8 cellular contexts compared by ENCODE assay signal in the genomic region with DNA sequence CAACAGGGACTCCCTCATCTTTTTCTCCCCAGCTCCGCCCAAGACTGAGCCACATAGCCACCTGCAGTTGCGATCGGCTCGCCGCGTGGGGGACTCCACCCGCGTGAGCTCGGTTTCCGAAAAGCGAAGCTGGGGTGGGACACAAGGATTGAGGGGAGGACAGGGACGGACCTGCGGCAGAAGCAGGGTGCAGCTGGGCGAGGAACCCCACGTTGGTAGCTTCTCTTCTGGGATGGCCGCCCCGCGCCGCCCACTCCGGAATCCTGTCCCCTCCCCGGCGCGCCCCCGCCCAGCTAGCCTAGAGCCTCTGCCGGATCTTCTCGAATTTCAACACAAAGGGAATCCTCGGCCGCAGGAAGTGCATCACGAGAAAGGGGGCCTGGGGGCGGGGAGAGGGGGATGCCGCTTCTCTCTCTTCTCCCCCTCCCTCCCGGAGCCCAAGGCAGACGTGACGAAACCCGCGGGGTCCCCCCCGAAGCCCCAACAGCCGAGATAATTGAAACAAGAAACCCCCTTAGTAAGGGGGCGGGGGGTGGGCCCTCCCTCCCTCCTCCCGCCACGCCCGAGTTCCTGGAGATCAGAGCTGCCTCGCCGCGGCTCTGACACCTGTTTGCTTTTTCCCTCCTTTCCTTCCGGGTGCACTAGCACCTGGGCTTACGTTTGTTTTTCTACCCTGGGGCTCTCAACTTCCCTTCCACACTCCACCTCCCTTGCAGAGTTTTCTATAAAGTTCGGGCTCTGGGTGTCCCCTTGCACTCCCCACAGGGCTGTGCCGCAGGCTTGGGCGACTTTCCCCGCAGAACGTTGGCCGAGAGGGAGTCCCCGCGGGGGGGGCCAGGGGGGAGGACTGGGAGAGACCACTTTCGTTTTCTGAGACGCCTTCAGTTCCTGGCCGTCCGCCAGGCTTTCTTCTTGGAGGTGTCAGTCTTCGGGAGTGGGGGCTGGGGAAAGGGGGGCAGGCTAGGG. TPM values are rescaled to one million over a fixed set of nuclear protein-coding genes. Genes with fewer than 3 reads are reported as not detected.
DNase-seq lines count a peak whose midpoint lies in the region; TF ChIP-seq lines count a peak whose summit lies in the region.

No MANE protein-coding gene starts in this region.

- H3K27ac Mint-ChIP-seq in activated naive CD4-positive, alpha-beta T cell treated with anti-CD3 and anti-CD28 coated beads, Interleukin-2, amount 50 U/mL, for 24 hours: peak overlapping the region; percentile 43

- peak overlapping the region; percentile 85 for H3K4me2 ChIP-seq in Loucy (ENCODE audit: low read depth, low read length, poor library complexity, severe bottlenecking)

- TF ChIP-seq CTCF in Loucy (conservative IDR thresholded peaks at IDR 0.05; ENCODE audit: low read length): peak; percentile 63

- H3F3A ChIP-seq in Loucy (ENCODE audit: low read depth): no peaks in the 10 kb centered on the region; the same call in 1 of the 2 replicates

- DNase-seq in EH (ENCODE audit: low read depth): peak; percentile 55
- peak; percentile 92 for DNase-seq in H7
- peak; percentile 92 for DNase-seq in SK-N-DZ (ENCODE audit: low spot score)
- DNase-seq in head of caudate nucleus: peak; percentile 63 to 92 (median 79)
- DNase-seq in nucleus accumbens (lab: John Stamatoyannopoulos, UW): peak in 55 of 56 donors; percentile 8 to 90 (median 73)

- H3K9ac ChIP-seq in Loucy (ENCODE audit: low read depth, low read length, poor library complexity, severe bottlenecking): peak overlapping the region; percentile 82

- no peaks in the 10 kb centered on the region for H3K79me2 ChIP-seq in Loucy (ENCODE audit: insufficient read depth, low read length)

- peak overlapping the region; percentile 85 for H2AFZ ChIP-seq in Loucy (ENCODE audit: low read length)

- peaks cover 7% of the 10 kb centered on the region; the same call in 1 of the 2 replicates for H3K27me3 ChIP-seq in H7 (ENCODE audit: control insufficient read depth, insufficient read depth, low read length)
- H3K27me3 ChIP-seq in Loucy (ENCODE audit: insufficient read depth, low read length, poor library complexity, severe bottlenecking): peaks cover 4% of the 10 kb centered on the region

- H3K9me3 ChIP-seq in Loucy (ENCODE audit: insufficient read depth, low read depth, low read length): no peaks in the 10 kb centered on the region

- H3K4me3 Mint-ChIP-seq in activated naive CD4-positive, alpha-beta T cell treated with anti-CD3 and anti-CD28 coated beads, Interleukin-2, amount 50 U/mL, for 24 hours: peak overlapping the region; percentile 93

- H3K4me1 ChIP-seq in Loucy (ENCODE audit: insufficient read depth, low read length, poor library complexity, severe bottlenecking): peaks cover 19% of the 10 kb centered on the region

- peaks cover 16% of the 10 kb centered on the region for H4K20me1 ChIP-seq in Loucy (ENCODE audit: insufficient read depth, low read length, poor library complexity, severe bottlenecking)

- peak overlapping the region; percentile 86 for H3K27ac ChIP-seq in temporal lobe (ENCODE audit: low read depth, low read length)

- H3K36me3 Mint-ChIP-seq in activated naive CD4-positive, alpha-beta T cell treated with anti-CD3 and anti-CD28 coated beads, Interleukin-2, amount 50 U/mL, for 24 hours: peaks cover 3% of the 10 kb centered on the region

- H3K9me2 ChIP-seq in Loucy (replicated peaks; ENCODE audit: low read depth, low read length): no peaks in the 10 kb centered on the region

- peak overlapping the region; percentile 82 for H3K4me3 ChIP-seq in H7 (ENCODE audit: insufficient read depth, low read depth, low read length)
- H3K4me3 ChIP-seq in Loucy (ENCODE audit: low read length, poor library complexity, severe bottlenecking): peak overlapping the region; percentile 93

- H3K36me3 ChIP-seq in H7 (replicated peaks; ENCODE audit: control insufficient read depth, insufficient read depth, low read length) (no peaks in the 10 kb centered on the region), Loucy (ENCODE audit: insufficient read depth, low read length) (no peaks in the 10 kb centered on the region)

- H3K27me3 Mint-ChIP-seq in activated naive CD4-positive, alpha-beta T cell treated with anti-CD3 and anti-CD28 coated beads, Interleukin-2, amount 50 U/mL, for 24 hours: peaks cover 24% of the 10 kb centered on the region

- H3K4me1 Mint-ChIP-seq in activated naive CD4-positive, alpha-beta T cell treated with anti-CD3 and anti-CD28 coated beads, Interleukin-2, amount 50 U/mL, for 24 hours: peaks cover 16% of the 10 kb centered on the region

- intact Hi-C loops in head of caudate nucleus (cut with DNase I): loop anchor here (5.0 kb wide), 1 partner anchor 50 kb away; no protein-coding TSS in a partner anchor

- peaks cover 4% of the 10 kb centered on the region for H3K9me3 Mint-ChIP-seq in activated naive CD4-positive, alpha-beta T cell treated with anti-CD3 and anti-CD28 coated beads, Interleukin-2, amount 50 U/mL, for 24 hours

RNA-seq across cellular contexts. Expression of a gene that starts 1.3 kb away (rescaled TPM):
- 0.55 and 1.3 TPM in 2 replicates for total RNA-seq in H7 (2014; rRNA removed; shearing (Covaris generic))
- polyA plus RNA-seq in SK-N-DZ (2014; cell fraction: cytosol; rRNA removed): 6.7 and 8.8 TPM in 2 replicates
- 69.6 and 112 TPM in 2 replicates for polyA plus RNA-seq in SK-N-DZ (2014; cell fraction: nucleus; rRNA removed)
- 6.6 TPM for total RNA-seq in temporal lobe

Comparison
In these comparisons a context has a peak if more than half of its experiments do, and no peak if none do; other contexts are left out.
1. Peak in every context shown above with its lines: DNase-seq, H3K4me3 ChIP-seq and H3K27ac ChIP-seq.